Comparison of ENCODE assay signal across 14 cellular contexts in the genomic region with DNA sequence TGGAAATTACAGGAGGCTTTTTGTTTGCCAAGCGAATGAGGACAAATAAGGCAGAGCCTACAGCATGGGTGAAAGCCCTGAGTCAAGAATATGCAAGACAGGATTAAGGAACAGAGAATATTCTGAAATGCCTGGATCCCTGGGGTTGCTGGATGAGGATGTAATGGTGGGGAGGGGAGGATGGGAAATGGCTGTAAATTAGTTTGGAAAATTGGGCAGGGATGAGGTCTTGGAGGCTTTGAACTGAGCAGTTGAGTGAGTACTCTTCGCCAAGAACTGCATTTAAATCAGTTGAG.
"Had no signal": no experiment of that assay in that cellular context is flagged by ENCODE, and none has a peak within 500 bp of the region (broad histone marks: within the 10 kb centered on the region; RNA-seq: fewer than 3 reads in every experiment).

No MANE protein-coding gene starts in this region.

- H3K27ac Mint-ChIP-seq: activated naive CD8-positive, alpha-beta T cell treated with anti-CD3 and anti-CD28 coated beads, Interleukin-2, amount 50 U/mL, for 24 hours; activated T-helper 17 cell treated with anti-CD3 and anti-CD28 coated beads, Interleukin-2, amount 50 U/mL, for 72 hours; naive thymus-derived CD4-positive, alpha-beta T cell; progenitor cell of endocrine pancreas had no signal

- H3K4me2 ChIP-seq: hepatocyte had no signal

- H3K4me3 Mint-ChIP-seq: activated naive CD8-positive, alpha-beta T cell treated with anti-CD3 and anti-CD28 coated beads, Interleukin-2, amount 50 U/mL, for 24 hours; activated T-helper 17 cell treated with anti-CD3 and anti-CD28 coated beads, Interleukin-2, amount 50 U/mL, for 72 hours; naive thymus-derived CD4-positive, alpha-beta T cell had no signal

- H3K36me3 Mint-ChIP-seq: naive thymus-derived CD4-positive, alpha-beta T cell had no signal

- H3K4me1 ChIP-seq: left lung had no signal

- H3K9me3 Mint-ChIP-seq: activated naive CD8-positive, alpha-beta T cell treated with anti-CD3 and anti-CD28 coated beads, Interleukin-2, amount 50 U/mL, for 24 hours; activated T-helper 17 cell treated with anti-CD3 and anti-CD28 coated beads, Interleukin-2, amount 50 U/mL, for 72 hours; naive thymus-derived CD4-positive, alpha-beta T cell had no signal

- ATAC-seq: activated naive CD8-positive, alpha-beta T cell treated with anti-CD3 and anti-CD28 coated beads, Interleukin-2, amount 50 U/mL, for 24 hours; activated T-helper 17 cell treated with anti-CD3 and anti-CD28 coated beads, Interleukin-2, amount 50 U/mL, for 72 hours; mucosa of descending colon; naive thymus-derived CD4-positive, alpha-beta T cell; stimulated activated naive CD8-positive, alpha-beta T cell treated with anti-CD3 and anti-CD28 coated beads, Interleukin-15, Interleukin-2, amounts not matched to agents 100 U/mL and 50 U/mL, for 24 hours had no signal

- H3K79me2 ChIP-seq: hepatocyte had no signal

- H3K27ac ChIP-seq: hepatocyte, right lobe of liver had no signal

- H3K4me1 Mint-ChIP-seq: activated naive CD8-positive, alpha-beta T cell treated with anti-CD3 and anti-CD28 coated beads, Interleukin-2, amount 50 U/mL, for 24 hours; activated T-helper 17 cell treated with anti-CD3 and anti-CD28 coated beads, Interleukin-2, amount 50 U/mL, for 72 hours; naive thymus-derived CD4-positive, alpha-beta T cell had no signal

- H2AFZ ChIP-seq: hepatocyte had no signal

- H3K36me3 ChIP-seq: left lung, right lobe of liver had no signal

- H3K4me3 ChIP-seq: hepatocyte, left lung, mucosa of descending colon, right lobe of liver had no signal

- DNase-seq: activated CD4-positive, CD25-positive, alpha-beta regulatory T cell; activated naive CD4-positive, alpha-beta T cell treated with Interleukin-2 at 50 U/mL for 16 hours; activated naive CD8-positive, alpha-beta T cell treated with anti-CD3 and anti-CD28 coated beads, Interleukin-2, amount 50 U/mL, for 24 hours; aorta; kidney; left lung; naive thymus-derived CD4-positive, alpha-beta T cell; right lobe of liver; stimulated activated naive CD8-positive, alpha-beta T cell treated with anti-CD3 and anti-CD28 coated beads, Interleukin-15, Interleukin-2, amounts not matched to agents 100 U/mL and 50 U/mL, for 24 hours; SW 1271 had no signal

- H3K27me3 ChIP-seq: hepatocyte, left lung, right lobe of liver had no signal

- H3K9me3 ChIP-seq: left lung, mucosa of descending colon, right lobe of liver had no signal
